9 cellular contexts compared by ENCODE assay signal in genomic region chr5:24644757-24645156, GRCh38. TPM values are rescaled to one million over a fixed set of nuclear protein-coding genes. Genes with fewer than 3 reads are reported as not detected.
DNase-seq lines count a peak whose midpoint lies in the region; ATAC-seq, FAIRE-seq and TF ChIP-seq lines count a peak whose summit lies in the region.
"Had no signal": no experiment of that assay in that cellular context is flagged by ENCODE, and none has a peak within 500 bp of the region (broad histone marks: within the 10 kb centered on the region; RNA-seq: fewer than 3 reads in every experiment).

CDH10 (minus strand) TSS chr5:24644978; CDS start chr5:24593490, 51,488 bp downstream.

- H3K27me3 Mint-ChIP-seq in GM23338 (ENCODE audit: insufficient read depth, low read depth, poor library complexity) = peaks cover 5% of the 10 kb centered on the region

- H3K4me1 Mint-ChIP-seq in GM23338 = peaks cover 32% of the 10 kb centered on the region

- H4K20me1 ChIP-seq in GM23338 (replicated peaks; ENCODE audit: insufficient read depth) = no peaks in the 10 kb centered on the region

- peak within 1 kb of the TSS; percentile 54; the same call in 1 of the 2 replicates for H3K27ac Mint-ChIP-seq in GM23338

- no peaks in the 10 kb centered on the region for H3K36me3 ChIP-seq in GM23338 (ENCODE audit: insufficient read depth)
- H3K36me3 ChIP-seq in NT2/D1 (ENCODE audit: insufficient read depth, insufficient read length, low read length) = no peaks in the 10 kb centered on the region
- H3K36me3 ChIP-seq in pancreas = no peaks in the 10 kb centered on the region

- H2AFZ ChIP-seq in GM23338 = no peak within 1 kb of the TSS

- peak within 1 kb of the TSS; percentile 55 for H3K4me3 ChIP-seq in GM23338
- H3K4me3 ChIP-seq in NT2/D1 (ENCODE audit: insufficient read length, low read depth) = peak within 1 kb of the TSS; percentile 26
- H3K4me3 ChIP-seq in epithelial cell of proximal tubule (ENCODE audit: low read depth, low read length) = peak within 1 kb of the TSS; percentile 25
- H3K4me3 ChIP-seq in pancreas = no peak within 1 kb of the TSS

- H3K36me3 Mint-ChIP-seq in GM23338 (ENCODE audit: low read depth) = no peaks in the 10 kb centered on the region

- no peaks in the 10 kb centered on the region for H3K9me2 ChIP-seq in GM23338 (ENCODE audit: insufficient read depth)

- ATAC-seq in GM23338 (peak; percentile 100), pancreas (peak in 3 of 4 donors; percentile 53 to 82 (median 74)), GM18861 (IDR thresholded peaks at IDR 0.05; ENCODE audit: unreplicated experiment) (no peak)

- TF ChIP-seq CTCF in GM23338 (conservative IDR thresholded peaks at IDR 0.05; ENCODE audit: low read depth in 2 of 2) (0 out of 4 replicates have a peak, but pooled peaks of 1 of the 2 experiments have one; percentile 9), epithelial cell of proximal tubule (conservative IDR thresholded peaks at IDR 0.05; ENCODE audit: low read depth, low read length) (no peak), pancreas (IDR thresholded peaks at IDR 0.05) (no peak)

- intact Hi-C loops in pancreas (cut with DNase I) = no loop called here

- H3K79me2 ChIP-seq in GM23338 (replicated peaks; ENCODE audit: insufficient read depth) = no peaks in the 10 kb centered on the region

- peaks cover 10% of the 10 kb centered on the region for H3K4me1 ChIP-seq in GM23338 (ENCODE audit: insufficient read depth)
- no peaks in the 10 kb centered on the region for H3K4me1 ChIP-seq in NT2/D1 (ENCODE audit: insufficient read depth, insufficient read length)
- H3K4me1 ChIP-seq in pancreas = no peaks in the 10 kb centered on the region

- no peaks in the 10 kb centered on the region for H3K9me3 Mint-ChIP-seq in GM23338

- FAIRE-seq in pancreas (lab: Jason Lieb, UNC) = no peak
- FAIRE-seq: GM12891 had no signal

- peak within 1 kb of the TSS; percentile 77 for H3K4me3 Mint-ChIP-seq in GM23338

- WGBS in pancreas, 2 donors = 1 to 2% methylated on average over 14 of the region's 14 CpGs

- no peak within 1 kb of the TSS for H3K9ac ChIP-seq in NT2/D1 (ENCODE audit: insufficient read length, low read depth)

- DNase-seq in GM23338 (ENCODE audit: low spot score) (peak; percentile 97), NT2/D1 (ENCODE audit: low read depth, low spot score) (peak; percentile 94), epithelial cell of proximal tubule (ENCODE audit: low read depth) (no peak), pancreas (peak in 3 of 6 donors; percentile 6 to 37 (median 11)), LoVo (ENCODE audit: low spot score) (no peak), NCI-H345 (lab: John Stamatoyannopoulos, UW) (no peak), NCI-H187 treated with DMSO at 0.1 percent for 48 hours (lab: John Stamatoyannopoulos, UW) (no peak)

- H3F3A ChIP-seq in GM23338 (replicated peaks; ENCODE audit: low read depth) = no peaks in the 10 kb centered on the region

- no peak within 1 kb of the TSS for H3K27ac ChIP-seq in GM23338 (ENCODE audit: low read depth)
- no peak within 1 kb of the TSS for H3K27ac ChIP-seq in pancreas

- H3K9me3 ChIP-seq in NT2/D1 (ENCODE audit: insufficient read depth, low read length) = no peaks in the 10 kb centered on the region
- no peaks in the 10 kb centered on the region for H3K9me3 ChIP-seq in pancreas

- H3K27me3 ChIP-seq in GM23338 (ENCODE audit: insufficient read depth) (peaks cover 23% of the 10 kb centered on the region), NT2/D1 (ENCODE audit: insufficient read depth, insufficient read length) (no peaks in the 10 kb centered on the region), pancreas (peaks cover 0 to 20% (median 1%) of the 10 kb centered on the region in 4 donors)

- peak within 1 kb of the TSS; percentile 81 for H3K4me2 ChIP-seq in GM23338

TF ChIP-seq in GM23338, 12 proteins besides CTCF, POLR2A, EP300 and RAD21:
- TF ChIP-seq POLR2AphosphoS5 (IDR thresholded peaks at IDR 0.05; ENCODE audit: low read depth) (peak; percentile 69), ETS1 (IDR thresholded peaks at IDR 0.05) (peak; percentile 48), ZNF462 (CRISPR knock-in tag; IDR thresholded peaks at IDR 0.05) (peak; percentile 55; the same call in 1 of the 2 replicates), STAT1 (IDR thresholded peaks at IDR 0.05; ENCODE audit: unreplicated experiment) (no peak), NANOG (IDR thresholded peaks at IDR 0.05; ENCODE audit: borderline replicate concordance) (peak; percentile 15; the same call in 1 of the 2 replicates)
TF ChIP-seq in GM23338: peak in this region for 4.

RNA-seq across cellular contexts. Expression of gene CDH10, which starts in this region (rescaled TPM):
- total RNA-seq in GM23338 (2014; rRNA removed; shearing (Covaris generic)) = not detected in 2 replicates
- polyA plus RNA-seq in GM23338 (2016; fragmentation: Nextera tagmentation; extraction: Ambion mirVana) (not detected in 2 replicates), pancreas (1 to 10 TPM in 1 of 2 donors, under 1 TPM in 1; 0.53 to 2.9 TPM)
- total RNA-seq in epithelial cell of proximal tubule (0.43 and 0.58 TPM in 2 replicates), pancreas (under 1 TPM; 0.14 to 0.98 (median 0.35) TPM)

Comparison
In these comparisons a context has a peak if more than half of its experiments do, and no peak if none do; other contexts are left out.
1. Peak in DNase-seq, ATAC-seq, H3K4me3 ChIP-seq and H3K4me2 ChIP-seq in GM23338; RNA of the gene not detected or under 1 TPM.
2. H3K4me3 ChIP-seq: peak in NT2/D1 (single experiment) and epithelial cell of proximal tubule (single experiment); none in pancreas (0 of 4).